Comparison of ENCODE assay signal across 14 cellular contexts in genomic region chr13:48879854-48880253, GRCh38.
"Had no signal": no experiment of that assay in that cellular context is flagged by ENCODE, and none has a peak within 500 bp of the region (broad histone marks: within the 10 kb centered on the region; RNA-seq: fewer than 3 reads in every experiment).

No MANE protein-coding gene starts in this region.

- H3K4me3 ChIP-seq: breast epithelium, coronary artery, gastrocnemius medialis, left lung, suprapubic skin, transverse colon had no signal

- H3K27me3 ChIP-seq: breast epithelium, transverse colon had no signal

- H3K36me3 ChIP-seq: breast epithelium, gastrocnemius medialis, left lung, suprapubic skin, transverse colon, WERI-Rb-1 had no signal

- DNase-seq: activated CD4-positive, alpha-beta T cell treated with anti-CD3 and anti-CD28 coated beads for 1 hour; gastrocnemius medialis; head of caudate nucleus; left lung; mammary epithelial cell; midbrain; occipital lobe; retina; stimulated activated naive CD8-positive, alpha-beta T cell treated with anti-CD3 and anti-CD28 coated beads, Interleukin-15, Interleukin-2, amounts not matched to agents 100 U/mL and 50 U/mL, for 24 hours; transverse colon; WERI-Rb-1 had no signal

- H3K27ac ChIP-seq: breast epithelium, coronary artery, gastrocnemius medialis, left lung, suprapubic skin, transverse colon, WERI-Rb-1 had no signal

- H3K9me3 ChIP-seq: breast epithelium, gastrocnemius medialis, left lung, suprapubic skin, transverse colon had no signal

- H3K4me1 ChIP-seq: breast epithelium, gastrocnemius medialis, suprapubic skin, transverse colon had no signal
